ENCODE assay signal across 11 cellular contexts in the genomic region with DNA sequence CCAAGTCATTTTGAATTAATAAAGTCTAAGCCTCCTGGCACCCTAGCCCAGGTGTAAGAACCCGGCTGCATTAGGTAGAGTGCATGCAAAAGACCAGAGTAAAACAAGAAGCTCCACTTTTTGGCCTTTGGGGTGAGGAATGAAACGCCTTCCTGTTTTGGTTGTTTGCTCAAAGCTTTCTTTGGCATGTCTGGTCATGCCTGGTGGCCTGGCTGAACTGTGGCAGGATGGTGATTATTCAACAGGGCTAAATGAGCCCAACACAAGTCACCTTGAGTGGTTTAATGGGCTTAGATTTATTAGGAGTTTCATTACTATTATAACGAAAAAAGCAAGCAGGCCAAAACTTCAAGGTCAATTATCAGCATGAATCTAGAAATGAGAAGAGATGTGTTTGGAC. TPM values are rescaled to one million over a fixed set of nuclear protein-coding genes. Genes with fewer than 3 reads are reported as not detected.
DNase-seq lines count a peak whose midpoint lies in the region; ATAC-seq, FAIRE-seq and TF ChIP-seq lines count a peak whose summit lies in the region.
"Had no signal": no experiment of that assay in that cellular context is flagged by ENCODE, and none has a peak within 500 bp of the region (broad histone marks: within the 10 kb centered on the region; RNA-seq: fewer than 3 reads in every experiment).

No MANE protein-coding gene starts in this region.

- TF ChIP-seq POLR2A in K562 (conservative IDR thresholded peaks at IDR 0.05) (no peak), prostate gland (IDR thresholded peaks at IDR 0.05) (no peak)

- H3K27me3 ChIP-seq in K562 (ENCODE audit: control insufficient read depth in 2 of 2, insufficient read depth in 2 of 2, low read length in 2 of 2) (peaks cover 13 to 23% of the 10 kb centered on the region in 2 experiments; a peak in 4 of 5 replicates), prostate gland (replicated peaks; ENCODE audit: insufficient read depth) (no peaks in the 10 kb centered on the region)
- H3K27me3 ChIP-seq: cardiac muscle cell, stomach had no signal

- no peaks in the 10 kb centered on the region for H3K9me1 ChIP-seq in K562 (ENCODE audit: control insufficient read depth, insufficient read depth, low read length)

- H3K9me3 ChIP-seq in K562 (replicated peaks; ENCODE audit: control insufficient read depth, insufficient read depth, low read depth, low read length) (no peaks in the 10 kb centered on the region; the same call in 1 of the 2 replicates), prostate gland (no peaks in the 10 kb centered on the region)
- H3K9me3 ChIP-seq: stomach had no signal

- H3K9ac ChIP-seq in K562 (ENCODE audit: insufficient read depth in 1 of 2, low read depth in 2 of 2, low read length in 2 of 2), result no peak overlapping the region

- H2AFZ ChIP-seq in K562 (ENCODE audit: low read depth, low read length), result no peak overlapping the region

- peak; percentile 45 for DNase-seq in NCI-H1048 (lab: John Stamatoyannopoulos, UW)
- no peak for DNase-seq in K562 (ENCODE audit: extremely low read depth in 1 of 4, low spot score in 3 of 4)
- DNase-seq in prostate gland (ENCODE audit: low spot score), result peak; percentile 77
- no peak for DNase-seq in hypothalamus (lab: John Stamatoyannopoulos, UW)
- DNase-seq in epidermal melanocyte (ENCODE audit: insufficient read length, low spot score), result no peak
- DNase-seq: activated B cell treated with CpG ODN at 0.5 μM for 24 hours, NCI-H1930, stomach had no signal

- TF ChIP-seq CTCF in K562 (IDR thresholded peaks at IDR 0.05 in 2 of 3, conservative IDR thresholded peaks at IDR 0.05 in 1 of 3; ENCODE audit: insufficient read depth in 2 of 3, low read depth in 1 of 3, low read length in 3 of 3) (no peak), prostate gland (IDR thresholded peaks at IDR 0.05) (no peak)

- ATAC-seq in GM18498 (IDR thresholded peaks at IDR 0.05; ENCODE audit: unreplicated experiment), result peak; percentile 55
- ATAC-seq in K562, result no peak
- no peak for ATAC-seq in GM21360 (IDR thresholded peaks at IDR 0.05; ENCODE audit: unreplicated experiment)

- H3K4me2 ChIP-seq in K562 (ENCODE audit: insufficient read depth, low read length), result no peak overlapping the region

- CTCF ChIA-PET in K562 (lab: Yijun Ruan, JAX; ENCODE audit: low intra/inter-chr PET ratio), result no interaction called here

- FAIRE-seq in K562 (lab: Jason Lieb, UNC), result peak; percentile 11

- no peaks in the 10 kb centered on the region for H3K79me2 ChIP-seq in K562 (ENCODE audit: control insufficient read depth, insufficient read depth, low read length)

- WGBS in K562 (ENCODE audit: insufficient coverage, low coverage, missing lambda C conversion rate), result 2% methylated on average over 3 of the region's 3 CpGs
- 33% methylated on average over 3 of the region's 3 CpGs for WGBS in prostate gland

- BruUV-seq in K562 (replicated peaks; lab: Mats Ljungman, UMichigan), result no TSS peak

- no peak for TF ChIP-seq EP300 in K562 (IDR thresholded peaks at IDR 0.05; ENCODE audit: low read length)

- H3K27ac ChIP-seq in K562 (ENCODE audit: extremely low read depth, low read depth, low read length), result no peak overlapping the region
- H3K27ac ChIP-seq in prostate gland, result peak overlapping the region; percentile 62 to 69
- H3K27ac ChIP-seq: cardiac muscle cell, stomach had no signal

- no peak for TF ChIP-seq RAD21 in K562 (CRISPR knock-in tag; conservative IDR thresholded peaks at IDR 0.05 in 1 of 2, IDR thresholded peaks at IDR 0.05 in 1 of 2)

- intact Hi-C loops in K562 (cut with micrococcal nuclease), result no loop called here
- intact Hi-C loops in prostate gland (cut with DNase I), result loop anchor here (10.0 kb wide), 1 partner anchor 181 kb away; a partner anchor contains a TSS

- in situ Hi-C loops in K562 (cut with MboI), result no loop called here

- H3K4me1 ChIP-seq in K562 (replicated peaks in 1 of 2; ENCODE audit: control insufficient read depth in 2 of 2, insufficient read depth in 2 of 2, low read length in 2 of 2) (peaks cover 0 to 8% of the 10 kb centered on the region in 2 experiments; a peak in 2 of 5 replicates), prostate gland (replicated peaks) (peaks cover 10% of the 10 kb centered on the region)

- POLR2A ChIA-PET in K562 (lab: Yijun Ruan, JAX), result interaction anchor here (0.6 to 1.5 kb wide), 3 partner anchors 17 to 191 kb away, joined by 3 to 4 read pairs (median 4); no protein-coding TSS in a partner anchor

- H3K4me3 ChIP-seq in K562 (no peak overlapping the region), prostate gland (no peak overlapping the region)
- H3K4me3 ChIP-seq: cardiac muscle cell, stomach had no signal

- 0 out of 2 replicates have a peak, but pooled peaks cover 4% of the 10 kb centered on the region for H4K20me1 ChIP-seq in K562 (replicated peaks; ENCODE audit: control insufficient read depth, insufficient read depth, low read length)

- no peaks in the 10 kb centered on the region for H3K36me3 ChIP-seq in K562 (ENCODE audit: control insufficient read depth, insufficient read depth, low read length)
- no peaks in the 10 kb centered on the region for H3K36me3 ChIP-seq in prostate gland
- H3K36me3 ChIP-seq: cardiac muscle cell had no signal

TF ChIP-seq in K562, 482 proteins besides CTCF, POLR2A, EP300 and RAD21 (continues in another document):
- TF ChIP-seq, protein P1, sequence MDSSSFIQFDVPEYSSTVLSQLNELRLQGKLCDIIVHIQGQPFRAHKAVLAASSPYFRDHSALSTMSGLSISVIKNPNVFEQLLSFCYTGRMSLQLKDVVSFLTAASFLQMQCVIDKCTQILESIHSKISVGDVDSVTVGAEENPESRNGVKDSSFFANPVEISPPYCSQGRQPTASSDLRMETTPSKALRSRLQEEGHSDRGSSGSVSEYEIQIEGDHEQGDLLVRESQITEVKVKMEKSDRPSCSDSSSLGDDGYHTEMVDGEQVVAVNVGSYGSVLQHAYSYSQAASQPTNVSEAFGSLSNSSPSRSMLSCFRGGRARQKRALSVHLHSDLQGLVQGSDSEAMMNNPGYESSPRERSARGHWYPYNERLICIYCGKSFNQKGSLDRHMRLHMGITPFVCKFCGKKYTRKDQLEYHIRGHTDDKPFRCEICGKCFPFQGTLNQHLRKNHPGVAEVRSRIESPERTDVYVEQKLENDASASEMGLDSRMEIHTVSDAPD (CRISPR knock-in tag; IDR thresholded peaks at IDR 0.05), result no peak
- TF ChIP-seq, protein P2, sequence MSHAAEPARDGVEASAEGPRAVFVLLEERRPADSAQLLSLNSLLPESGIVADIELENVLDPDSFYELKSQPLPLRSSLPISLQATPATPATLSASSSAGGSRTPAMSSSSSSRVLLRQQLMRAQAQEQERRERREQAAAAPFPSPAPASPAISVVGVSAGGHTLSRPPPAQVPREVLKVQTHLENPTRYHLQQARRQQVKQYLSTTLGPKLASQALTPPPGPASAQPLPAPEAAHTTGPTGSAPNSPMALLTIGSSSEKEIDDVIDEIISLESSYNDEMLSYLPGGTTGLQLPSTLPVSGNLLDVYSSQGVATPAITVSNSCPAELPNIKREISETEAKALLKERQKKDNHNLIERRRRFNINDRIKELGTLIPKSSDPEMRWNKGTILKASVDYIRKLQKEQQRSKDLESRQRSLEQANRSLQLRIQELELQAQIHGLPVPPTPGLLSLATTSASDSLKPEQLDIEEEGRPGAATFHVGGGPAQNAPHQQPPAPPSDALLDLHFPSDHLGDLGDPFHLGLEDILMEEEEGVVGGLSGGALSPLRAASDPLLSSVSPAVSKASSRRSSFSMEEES (CRISPR knock-in tag; IDR thresholded peaks at IDR 0.05), result no peak
- TF ChIP-seq NR3C1 (CRISPR knock-in tag; IDR thresholded peaks at IDR 0.05) (no peak), NUFIP1 (IDR thresholded peaks at IDR 0.05; ENCODE audit: partially characterized antibody) (no peak), NELFE (IDR thresholded peaks at IDR 0.05; ENCODE audit: insufficient read depth, insufficient read length) (no peak), ZNF12 (CRISPR knock-in tag; IDR thresholded peaks at IDR 0.05) (no peak)
- TF ChIP-seq, protein P3, sequence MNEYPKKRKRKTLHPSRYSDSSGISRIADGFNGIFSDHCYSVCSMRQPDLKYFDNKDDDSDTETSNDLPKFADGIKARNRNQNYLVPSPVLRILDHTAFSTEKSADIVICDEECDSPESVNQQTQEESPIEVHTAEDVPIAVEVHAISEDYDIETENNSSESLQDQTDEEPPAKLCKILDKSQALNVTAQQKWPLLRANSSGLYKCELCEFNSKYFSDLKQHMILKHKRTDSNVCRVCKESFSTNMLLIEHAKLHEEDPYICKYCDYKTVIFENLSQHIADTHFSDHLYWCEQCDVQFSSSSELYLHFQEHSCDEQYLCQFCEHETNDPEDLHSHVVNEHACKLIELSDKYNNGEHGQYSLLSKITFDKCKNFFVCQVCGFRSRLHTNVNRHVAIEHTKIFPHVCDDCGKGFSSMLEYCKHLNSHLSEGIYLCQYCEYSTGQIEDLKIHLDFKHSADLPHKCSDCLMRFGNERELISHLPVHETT (CRISPR knock-in tag; conservative IDR thresholded peaks at IDR 0.05 in 1 of 2, IDR thresholded peaks at IDR 0.05 in 1 of 2), result no peak

RNA-seq across cellular contexts. Expression of a gene that starts 40.9 kb away (rescaled TPM):
- not detected in 2 replicates for total RNA-seq in K562 (2011; cell fraction: chromatin; rRNA removed; ENCODE audit: low replicate concordance)
- not detected in 2 replicates for total RNA-seq in K562 (2011; cell fraction: nucleolus; rRNA removed)
- total RNA-seq in K562 (2011; cell fraction: nucleoplasm; rRNA removed), result not detected in 2 replicates
- total RNA-seq in K562 (2014; rRNA removed), result not detected in 2 replicates
- not detected in 2 replicates for total RNA-seq in K562 (2014; rRNA removed; fragmentation: Illumina TruSeq; extraction: Trizol)
- total RNA-seq in K562 (2015; rRNA removed; fragmentation: Illumina TruSeq; extraction: Trizol), result not detected in 2 replicates
- total RNA-seq in K562 (2021), result not detected in 2 replicates
- not detected in 2 replicates for polyA plus RNA-seq in K562 (2011; rRNA removed)
- not detected in 2 replicates for polyA plus RNA-seq in K562 (2011; cell fraction: cytosol; rRNA removed)
- polyA plus RNA-seq in K562 (2011; cell fraction: nucleus; rRNA removed), result not detected in 2 replicates
- not detected in 2 replicates for polyA plus RNA-seq in K562 (2012)
- polyA plus RNA-seq in K562 (2014; fragmentation: Illumina TruSeq; extraction: Trizol), result not detected in 2 replicates
- not detected for polyA plus RNA-seq in K562 (2014; fragmentation: Nextera tagmentation; extraction: Ambion mirVana)
- polyA plus RNA-seq in K562 (2014; rRNA removed), result not detected in 2 replicates
- polyA minus RNA-seq in K562 (2011; rRNA and poly(A)+ RNA removed), result not detected in 2 replicates
- polyA minus RNA-seq in K562 (2011; cell fraction: cytosol; rRNA and poly(A)+ RNA removed), result not detected in 2 replicates
- polyA minus RNA-seq in K562 (2011; cell fraction: nucleus; rRNA and poly(A)+ RNA removed), result not detected in 2 replicates
- 1 to 10 TPM in 1 of 2 donors, not detected in 1; 6.0 TPM for total RNA-seq in prostate gland
- total RNA-seq: activated B cell treated with CpG ODN at 0.5 μM for 24 hours, cardiac muscle cell, stomach had no signal
- polyA plus RNA-seq: cardiac muscle cell, stomach had no signal

Comparison
In these comparisons a context has a peak if more than half of its experiments do, and no peak if none do; other contexts are left out.
1. DNase-seq: peak in NCI-H1048 (single experiment) and prostate gland (single experiment); none in K562 (0 of 4), hypothalamus (0 of 51) and epidermal melanocyte (single experiment).